10 cellular contexts compared by ENCODE assay signal in genomic region chr15:77698481-77698880, GRCh38.
"Had no signal": no experiment of that assay in that cellular context is flagged by ENCODE, and none has a peak within 500 bp of the region (broad histone marks: within the 10 kb centered on the region; RNA-seq: fewer than 3 reads in every experiment).

No MANE protein-coding gene starts in this region.

- H2AFZ ChIP-seq: GM23248 had no signal

- H3K27ac ChIP-seq: GM23248, HL-60, KMS-11 had no signal

- DNase-seq: GM23248, GOT3, HFFc6, KBM-7 had no signal

- H3K4me3 ChIP-seq: GM23248, HAP-1 had no signal

- H3K9ac ChIP-seq: GM23248, KMS-11 had no signal

- ATAC-seq: HCT116, HepG2 had no signal

- H3K4me1 ChIP-seq: HAP-1 had no signal

- H3K9me3 Mint-ChIP-seq: HFFc6 had no signal

- H3K27ac Mint-ChIP-seq: HFFc6, IgD-negative memory B cell had no signal

- H3K4me2 ChIP-seq: KMS-11 had no signal

- H3K36me3 ChIP-seq: HAP-1 had no signal

- H3K4me1 Mint-ChIP-seq: IgD-negative memory B cell had no signal

- H3K4me3 Mint-ChIP-seq: HFFc6, IgD-negative memory B cell had no signal

- H3K9me3 ChIP-seq: HAP-1 had no signal
